Comparison of ENCODE assay signal across 8 cellular contexts in genomic region chr17:7582401-7583252, GRCh38. TPM values are rescaled to one million over a fixed set of nuclear protein-coding genes. Genes with fewer than 3 reads are reported as not detected.
DNase-seq lines count a peak whose midpoint lies in the region; ATAC-seq and TF ChIP-seq lines count a peak whose summit lies in the region.

No MANE protein-coding gene starts in this region.

- peaks cover 47% of the 10 kb centered on the region for H3K4me1 Mint-ChIP-seq in T-helper 1 cell treated with Interleukin-12 subunit alpha and Interleukin-12 subunit beta and Interleukin-4 antibody, amounts not matched to agents 30 μg/mL and 1 μg/mL, for 36 hours (ENCODE audit: low read depth)
- H3K4me1 Mint-ChIP-seq in activated naive CD8-positive, alpha-beta T cell treated with anti-CD3 and anti-CD28 coated beads, Interleukin-2, amount 50 U/mL, for 24 hours: peaks cover 77% of the 10 kb centered on the region

- peaks cover 33% of the 10 kb centered on the region for H3K4me1 ChIP-seq in testis

- no peaks in the 10 kb centered on the region for H3K27me3 Mint-ChIP-seq in T-helper 1 cell treated with Interleukin-12 subunit alpha and Interleukin-12 subunit beta and Interleukin-4 antibody, amounts not matched to agents 30 μg/mL and 1 μg/mL, for 36 hours (ENCODE audit: low read depth)
- no peaks in the 10 kb centered on the region for H3K27me3 Mint-ChIP-seq in activated naive CD8-positive, alpha-beta T cell treated with anti-CD3 and anti-CD28 coated beads, Interleukin-2, amount 50 U/mL, for 24 hours

- intact Hi-C loops in testis (cut with DNase I; ENCODE audit: low total_unique reads): no loop called here

- WGBS in testis, 2 donors: 49 to 61% methylated on average over 27 to 36 of the region's 36 CpGs

- peak overlapping the region; percentile 52 to 72 for H3K4me3 ChIP-seq in testis

- no peak for DNase-seq in T-helper 1 cell
- no peak for DNase-seq in activated naive CD8-positive, alpha-beta T cell treated with anti-CD3 and anti-CD28 coated beads, Interleukin-2, amount 50 U/mL, for 24 hours
- no peak for DNase-seq in testis
- no peak for DNase-seq in iPS-NIHi7 (ENCODE audit: extremely low spot score)
- DNase-seq in activated gamma-delta T cell treated with Interleukin-2 at 50 U/mL for 16 hours: no peak

- H3K36me3 Mint-ChIP-seq in T-helper 1 cell treated with Interleukin-12 subunit alpha and Interleukin-12 subunit beta and Interleukin-4 antibody, amounts not matched to agents 30 μg/mL and 1 μg/mL, for 36 hours (ENCODE audit: low read depth): peaks cover 38% of the 10 kb centered on the region
- H3K36me3 Mint-ChIP-seq in activated naive CD8-positive, alpha-beta T cell treated with anti-CD3 and anti-CD28 coated beads, Interleukin-2, amount 50 U/mL, for 24 hours (ENCODE audit: low read depth): peaks cover 39% of the 10 kb centered on the region

- no peak for ATAC-seq in activated naive CD8-positive, alpha-beta T cell treated with anti-CD3 and anti-CD28 coated beads, Interleukin-2, amount 50 U/mL, for 24 hours
- ATAC-seq in GM18868 (IDR thresholded peaks at IDR 0.05; ENCODE audit: unreplicated experiment): no peak

- TF ChIP-seq CTCF in testis (IDR thresholded peaks at IDR 0.05): no peak

- H3K27me3 ChIP-seq in layer of hippocampus (ENCODE audit: control insufficient read depth, insufficient read depth, low read length): no peaks in the 10 kb centered on the region
- no peaks in the 10 kb centered on the region for H3K27me3 ChIP-seq in testis

- H3K4me3 Mint-ChIP-seq in T-helper 1 cell treated with Interleukin-12 subunit alpha and Interleukin-12 subunit beta and Interleukin-4 antibody, amounts not matched to agents 30 μg/mL and 1 μg/mL, for 36 hours: peak overlapping the region; percentile 96
- H3K4me3 Mint-ChIP-seq in activated naive CD8-positive, alpha-beta T cell treated with anti-CD3 and anti-CD28 coated beads, Interleukin-2, amount 50 U/mL, for 24 hours: peak overlapping the region; percentile 96

- no peaks in the 10 kb centered on the region for H3K9me3 ChIP-seq in testis

- H3K9me3 Mint-ChIP-seq in T-helper 1 cell treated with Interleukin-12 subunit alpha and Interleukin-12 subunit beta and Interleukin-4 antibody, amounts not matched to agents 30 μg/mL and 1 μg/mL, for 36 hours: no peaks in the 10 kb centered on the region
- no peaks in the 10 kb centered on the region for H3K9me3 Mint-ChIP-seq in activated naive CD8-positive, alpha-beta T cell treated with anti-CD3 and anti-CD28 coated beads, Interleukin-2, amount 50 U/mL, for 24 hours

- no peak for TF ChIP-seq POLR2A in testis (IDR thresholded peaks at IDR 0.05)

- peak overlapping the region; percentile 62 for H3K27ac Mint-ChIP-seq in T-helper 1 cell treated with Interleukin-12 subunit alpha and Interleukin-12 subunit beta and Interleukin-4 antibody, amounts not matched to agents 30 μg/mL and 1 μg/mL, for 36 hours
- peak overlapping the region; percentile 100 for H3K27ac Mint-ChIP-seq in activated naive CD8-positive, alpha-beta T cell treated with anti-CD3 and anti-CD28 coated beads, Interleukin-2, amount 50 U/mL, for 24 hours

- H3K27ac ChIP-seq in layer of hippocampus (ENCODE audit: low read depth, low read length) (peak overlapping the region; percentile 99), testis (peak overlapping the region; percentile 90 to 94)

- H3K36me3 ChIP-seq in testis (ENCODE audit: low read depth, missing control alignments): no peaks in the 10 kb centered on the region

RNA-seq across cellular contexts. Expression of gene MPDU1, which starts 1.0 kb away (rescaled TPM):
- total RNA-seq in testis: 10 to 100 TPM; 55.7 to 88.7 TPM
- polyA plus RNA-seq in testis (ENCODE audit: insufficient read depth, low read depth, low replicate concordance): 60.9 TPM

RNA-seq across cellular contexts. Expression of gene CD68, which starts 3.2 kb away (rescaled TPM):
- total RNA-seq in testis: 1 to 10 TPM; 2.0 to 6.4 TPM
- 54.8 TPM for polyA plus RNA-seq in testis (ENCODE audit: insufficient read depth, low read depth, low replicate concordance)

RNA-seq across cellular contexts. Expression of gene SOX15, which starts 7.3 kb away (rescaled TPM):
- 1 to 10 TPM; 2.8 to 4.0 TPM for total RNA-seq in testis
- 2.6 TPM for polyA plus RNA-seq in testis (ENCODE audit: insufficient read depth, low read depth, low replicate concordance)

RNA-seq across cellular contexts. Expression of gene SENP3, which starts 20.9 kb away (rescaled TPM):
- 10 to 100 TPM; 77.4 to 83.5 TPM for total RNA-seq in testis
- 108 TPM for polyA plus RNA-seq in testis (ENCODE audit: insufficient read depth, low read depth, low replicate concordance)

RNA-seq across cellular contexts. Expression of gene TNFSF13, which starts 24.1 kb away (rescaled TPM):
- total RNA-seq in testis: 1 to 10 TPM; 1.2 to 5.1 TPM
- polyA plus RNA-seq in testis (ENCODE audit: insufficient read depth, low read depth, low replicate concordance): 11.5 TPM
